20 cellular contexts compared by ENCODE assay signal in genomic region chr1:194280463-194280862, GRCh38.
DNase-seq lines count a peak whose midpoint lies in the region; ATAC-seq, FAIRE-seq and TF ChIP-seq lines count a peak whose summit lies in the region.
"Had no signal": no experiment of that assay in that cellular context is flagged by ENCODE, and none has a peak within 500 bp of the region (broad histone marks: within the 10 kb centered on the region; RNA-seq: fewer than 3 reads in every experiment).

No MANE protein-coding gene starts in this region.

- no peaks in the 10 kb centered on the region for H3K9me3 ChIP-seq in HCT116 (ENCODE audit: control insufficient read depth in 1 of 2, insufficient read depth in 1 of 2, low read depth in 1 of 2, low read length in 2 of 2)
- H3K9me3 ChIP-seq: Peyer's patch had no signal

- no peaks in the 10 kb centered on the region for H4K20me1 ChIP-seq in HCT116 (ENCODE audit: insufficient read depth)

- no peak for TF ChIP-seq RAD21 in HCT116 (IDR thresholded peaks at IDR 0.05; ENCODE audit: low read depth)

- H4K8ac ChIP-seq in mesendoderm (ENCODE audit: low read depth, low read length): no peak overlapping the region

- H3K4me3 Mint-ChIP-seq in activated T-helper 17 cell treated with anti-CD3 and anti-CD28 coated beads, Interleukin-2, amount 50 U/mL, for 72 hours: peak overlapping the region; percentile 29
- H3K4me3 Mint-ChIP-seq: HFFc6 had no signal

- no peak overlapping the region for H3K23ac ChIP-seq in mesendoderm (ENCODE audit: low read length)

- H3K4me3 ChIP-seq in HCT116 (replicated peaks in 1 of 2; ENCODE audit: low read depth in 1 of 2, low read length in 2 of 2): no peak overlapping the region
- H3K4me3 ChIP-seq in mesendoderm (ENCODE audit: low read length): no peak overlapping the region
- H3K4me3 ChIP-seq: GM23248, Peyer's patch had no signal

- RAD21 ChIA-PET in HCT116 (lab: Charles Lee; ENCODE audit: low non-redundant PET in 1 of 2, low total read pairs in 2 of 2, uncharacterized antibody in 2 of 2, unreplicated experiment in 2 of 2): no interaction called here

- peak; percentile 16 for FAIRE-seq in D721Med (lab: Jason Lieb, UNC)

- no peaks in the 10 kb centered on the region for H3K9me2 ChIP-seq in HCT116 (ENCODE audit: insufficient read depth)

- peaks cover 4% of the 10 kb centered on the region for H3K9me3 Mint-ChIP-seq in activated T-helper 17 cell treated with anti-CD3 and anti-CD28 coated beads, Interleukin-2, amount 50 U/mL, for 72 hours
- H3K9me3 Mint-ChIP-seq: HFFc6 had no signal

- no peak for TF ChIP-seq CTCF in D721Med (IDR thresholded peaks at IDR 0.05; ENCODE audit: insufficient read depth, missing control alignments)
- 0 out of 6 replicates have a peak, but pooled peaks of 1 of the 3 experiments have one; percentile 22 for TF ChIP-seq CTCF in HCT116 (IDR thresholded peaks at IDR 0.05 in 2 of 3, conservative IDR thresholded peaks at IDR 0.05 in 1 of 3; ENCODE audit: borderline replicate concordance in 1 of 3, insufficient read depth in 1 of 3, low read depth in 2 of 3, low read length in 2 of 3)

- H3K27me3 ChIP-seq in HCT116 (ENCODE audit: insufficient read depth, low read length) (no peaks in the 10 kb centered on the region), mesendoderm (ENCODE audit: insufficient read depth, low read length, poor library complexity) (no peaks in the 10 kb centered on the region)
- H3K27me3 ChIP-seq: Peyer's patch had no signal

- no peaks in the 10 kb centered on the region for H3K79me1 ChIP-seq in mesendoderm (ENCODE audit: low read length)

- no TSS peak for BruUV-seq in HCT116 (replicated peaks; lab: Mats Ljungman, UMichigan)

- H3K9ac ChIP-seq in HCT116 (ENCODE audit: low read length) (no peak overlapping the region), mesendoderm (ENCODE audit: low read length) (no peak overlapping the region)
- H3K9ac ChIP-seq: GM23248 had no signal

- DNase-seq in D721Med (ENCODE audit: insufficient read length, low spot score) (no peak), HCT116 (ENCODE audit: low read depth, low spot score) (no peak), mesendoderm (peak; percentile 14), AG08395 (ENCODE audit: low spot score) (no peak), kidney glomerular epithelial cell (lab: John Stamatoyannopoulos, UW) (no peak)
- DNase-seq in activated T-cell treated with anti-CD3 and anti-CD28 coated beads, Interleukin-2, amount 50 U/mL, for 48 hours: no peak
- DNase-seq: AML-193, DMS153, GDM1, GM23248, HFFc6, KG1, NCI-H187, NCI-H2107, NCI-H226, NCI-H524 treated with DMSO at 0.1 percent for 48 hours, Peyer's patch had no signal

- H3K56ac ChIP-seq in mesendoderm (ENCODE audit: low read length): no peak overlapping the region

- no peak overlapping the region for H3K27ac ChIP-seq in HCT116 (ENCODE audit: low read depth, low read length)
- H3K27ac ChIP-seq in mesendoderm (ENCODE audit: low read depth, low read length): no peak overlapping the region
- H3K27ac ChIP-seq: C4-2B, GM23248, Peyer's patch had no signal

- no peak overlapping the region for H3K4me2 ChIP-seq in HCT116 (ENCODE audit: low read length)
- no peak overlapping the region for H3K4me2 ChIP-seq in mesendoderm (ENCODE audit: low read length)

- no peaks in the 10 kb centered on the region for H3K79me2 ChIP-seq in HCT116 (ENCODE audit: insufficient read depth, low read length)
- H3K79me2 ChIP-seq in mesendoderm (ENCODE audit: control insufficient read depth, insufficient read depth, low read length): no peaks in the 10 kb centered on the region

- no peak overlapping the region for H3K4ac ChIP-seq in mesendoderm (ENCODE audit: low read depth, low read length)

- no peak overlapping the region for H2BK120ac ChIP-seq in mesendoderm (ENCODE audit: low read depth, low read length)

- H3K4me1 ChIP-seq in HCT116 (ENCODE audit: control insufficient read depth in 1 of 2, insufficient read depth in 2 of 2, low read length in 2 of 2) (no peaks in the 10 kb centered on the region), mesendoderm (ENCODE audit: control insufficient read depth, low read depth, low read length) (no peaks in the 10 kb centered on the region)
- H3K4me1 ChIP-seq: Peyer's patch had no signal

- ATAC-seq in HCT116: peak; percentile 63
- ATAC-seq in activated T-helper 17 cell treated with anti-CD3 and anti-CD28 coated beads, Interleukin-2, amount 50 U/mL, for 72 hours (replicated peaks): no peak
- ATAC-seq: Right ventricle myocardium inferior had no signal

- peak overlapping the region; percentile 7 for H3K27ac Mint-ChIP-seq in activated T-helper 17 cell treated with anti-CD3 and anti-CD28 coated beads, Interleukin-2, amount 50 U/mL, for 72 hours
- H3K27ac Mint-ChIP-seq: HFFc6 had no signal

- peaks cover 4% of the 10 kb centered on the region for H3K36me3 Mint-ChIP-seq in activated T-helper 17 cell treated with anti-CD3 and anti-CD28 coated beads, Interleukin-2, amount 50 U/mL, for 72 hours (ENCODE audit: low read depth)

- intact Hi-C loops in HCT116 (cut with micrococcal nuclease): no loop called here

- TF ChIP-seq POLR2A in HCT116 (IDR thresholded peaks at IDR 0.05; ENCODE audit: borderline replicate concordance, extremely low read depth, insufficient read depth, insufficient read length): no peak

- H3K36me3 ChIP-seq in HCT116 (ENCODE audit: control insufficient read depth in 1 of 2, insufficient read depth in 2 of 2, low read length in 2 of 2) (no peaks in the 10 kb centered on the region), mesendoderm (ENCODE audit: control insufficient read depth, insufficient read depth, low read length) (no peaks in the 10 kb centered on the region)
- H3K36me3 ChIP-seq: Peyer's patch had no signal

- H2BK15ac ChIP-seq in mesendoderm (replicated peaks; ENCODE audit: low read depth): no peak overlapping the region

- H2AFZ ChIP-seq in HCT116 (ENCODE audit: low read depth, low read length, poor library complexity, severe bottlenecking): no peak overlapping the region
- H2AFZ ChIP-seq: GM23248 had no signal

- CTCF ChIA-PET in HCT116 (lab: Charles Lee): no interaction called here

- no peak overlapping the region for H2AK5ac ChIP-seq in mesendoderm (ENCODE audit: low read length)

- no peak overlapping the region for H3K18ac ChIP-seq in mesendoderm (ENCODE audit: low read length)

- no CpG with 5 or more reads among the region's 4 CpGs for WGBS in mesendoderm (ENCODE audit: extremely low coverage, insufficient coverage, low lambda C conversion rate)

- H3K27me3 Mint-ChIP-seq in activated T-helper 17 cell treated with anti-CD3 and anti-CD28 coated beads, Interleukin-2, amount 50 U/mL, for 72 hours: no peaks in the 10 kb centered on the region

- POLR2A ChIA-PET in HCT116 (lab: Charles Lee): no interaction called here

- H2BK5ac ChIP-seq in mesendoderm (ENCODE audit: low read length): no peak overlapping the region

- H4K5ac ChIP-seq in mesendoderm (ENCODE audit: low read length): no peak overlapping the region

- peaks cover 11% of the 10 kb centered on the region for H3K4me1 Mint-ChIP-seq in activated T-helper 17 cell treated with anti-CD3 and anti-CD28 coated beads, Interleukin-2, amount 50 U/mL, for 72 hours

TF ChIP-seq in HCT116, 20 proteins besides CTCF, POLR2A, EP300 and RAD21 (continues in another document):
- no peak for TF ChIP-seq EZH2phosphoT487 (IDR thresholded peaks at IDR 0.05; ENCODE audit: borderline replicate concordance)
- TF ChIP-seq ELF1 (IDR thresholded peaks at IDR 0.05; ENCODE audit: borderline replicate concordance, low read depth): no peak
- no peak for TF ChIP-seq ZBTB33 (IDR thresholded peaks at IDR 0.05; ENCODE audit: extremely low read depth, insufficient replicate concordance, low read length)
- no peak for TF ChIP-seq TCF7L2 (IDR thresholded peaks at IDR 0.05; ENCODE audit: borderline replicate concordance, extremely low read depth, insufficient read depth, insufficient read length)
- TF ChIP-seq CBX3 (IDR thresholded peaks at IDR 0.05; ENCODE audit: low read depth): no peak
- no peak for TF ChIP-seq MAX (IDR thresholded peaks at IDR 0.05)
- no peak for TF ChIP-seq POLR2AphosphoS5 (IDR thresholded peaks at IDR 0.05; ENCODE audit: low read depth, low read length)
